Comparison of ENCODE assay signal across 24 cellular contexts in genomic region chr5:157606046-157606445, GRCh38. TPM values are rescaled to one million over a fixed set of nuclear protein-coding genes. Genes with fewer than 3 reads are reported as not detected.
DNase-seq lines count a peak whose midpoint lies in the region; ATAC-seq, FAIRE-seq and TF ChIP-seq lines count a peak whose summit lies in the region.
"Had no signal": no experiment of that assay in that cellular context is flagged by ENCODE, and none has a peak within 500 bp of the region (broad histone marks: within the 10 kb centered on the region; RNA-seq: fewer than 3 reads in every experiment).

No MANE protein-coding gene starts in this region.

- no peaks in the 10 kb centered on the region for H4K20me1 ChIP-seq in keratinocyte (ENCODE audit: control insufficient read depth, extremely low read depth, insufficient read depth, low read length)

- dilution Hi-C loops in keratinocyte (cut with MboI; ENCODE audit: extremely low pct_ligation_motif_present, low sequenced_read_pairs): no loop called here

- H3K4me3 ChIP-seq in keratinocyte (ENCODE audit: control insufficient read depth in 2 of 3, extremely low read depth in 1 of 3, insufficient read depth in 2 of 3, low read depth in 1 of 3, low read length in 3 of 3): no peak overlapping the region
- no peak overlapping the region for H3K4me3 ChIP-seq in CD8-positive, alpha-beta T cell (ENCODE audit: low read depth, low read length)
- H3K4me3 ChIP-seq: upper lobe of right lung had no signal

- no peaks in the 10 kb centered on the region for H3K27me3 Mint-ChIP-seq in activated CD4-positive, alpha-beta T cell treated with anti-CD3 and anti-CD28 coated beads, Interleukin-2, amount 10 ng/mL, durations not matched to agents 24 days and 14 days
- H3K27me3 Mint-ChIP-seq in CD8-positive, alpha-beta T cell (ENCODE audit: low read depth): no peaks in the 10 kb centered on the region
- H3K27me3 Mint-ChIP-seq: naive thymus-derived CD8-positive, alpha-beta T cell had no signal

- H3K4me3 Mint-ChIP-seq in activated CD4-positive, alpha-beta T cell treated with anti-CD3 and anti-CD28 coated beads, Interleukin-2, amount 10 ng/mL, durations not matched to agents 24 days and 14 days: peak overlapping the region; percentile 60
- H3K4me3 Mint-ChIP-seq in CD8-positive, alpha-beta T cell: no peak overlapping the region
- H3K4me3 Mint-ChIP-seq: activated naive CD8-positive, alpha-beta T cell treated with anti-CD3 and anti-CD28 coated beads, Interleukin-2, amount 50 U/mL, for 24 hours; naive thymus-derived CD8-positive, alpha-beta T cell had no signal

- peaks cover 62% of the 10 kb centered on the region for H3K4me1 ChIP-seq in keratinocyte (ENCODE audit: control insufficient read depth, extremely low read depth, insufficient read depth, low read length)
- peaks cover 7% of the 10 kb centered on the region for H3K4me1 ChIP-seq in CD8-positive, alpha-beta T cell (ENCODE audit: insufficient read depth, low read length)
- H3K4me1 ChIP-seq: parathyroid adenoma, upper lobe of right lung had no signal

- peak; percentile 6; the same call in 1 of the 3 replicates for ATAC-seq in SK-N-SH treated with all-trans-retinoic acid at 6 μM for 48 hours
- ATAC-seq in CD8-positive, alpha-beta T cell: no peak
- ATAC-seq: activated naive CD8-positive, alpha-beta T cell treated with anti-CD3 and anti-CD28 coated beads, Interleukin-2, amount 50 U/mL, for 24 hours; naive thymus-derived CD8-positive, alpha-beta T cell; sciatic nerve; upper lobe of right lung had no signal

- CTCF ChIA-PET in CD8-positive, alpha-beta T cell (lab: Charles Lee): no interaction called here

- intact Hi-C loops in activated CD4-positive, alpha-beta T cell treated with anti-CD3 and anti-CD28 coated beads, Interleukin-2, amount 10 ng/mL, durations not matched to agents 24 days and 14 days (cut with micrococcal nuclease): loop anchor here (10.0 kb wide), 2 partner anchors 381 to 431 kb away; no protein-coding TSS in a partner anchor
- intact Hi-C loops in CD8-positive, alpha-beta T cell (cut with DNase I, micrococcal nuclease): loop anchor here in 1 of 2 experiments (10.0 kb wide), 1 partner anchor 49 kb away; the partner anchor contains the start of gene SOX30

- POLR2A ChIA-PET in CD8-positive, alpha-beta T cell (lab: Charles Lee): interaction anchor here (0.7 kb wide), 1 partner anchor 34 kb away, joined by 5 read pairs; no protein-coding TSS in a partner anchor

- no peaks in the 10 kb centered on the region for H3K9me1 ChIP-seq in keratinocyte (ENCODE audit: control insufficient read depth, extremely low read depth, insufficient read depth, low read length)

- no peak for DNase-seq in activated CD4-positive, alpha-beta T cell treated with anti-CD3 and anti-CD28 coated beads, Interleukin-2, amount 10 ng/mL, durations not matched to agents 24 days and 14 days
- DNase-seq in activated CD4-positive, alpha-beta T cell treated with anti-CD3 and anti-CD28 coated beads for 4 hours: no peak
- peak; percentile 61 for DNase-seq in EL
- DNase-seq in keratinocyte (ENCODE audit: low read depth, low spot score): no peak
- DNase-seq in NCI-H2107 treated with DMSO at 0.1 percent for 48 hours (lab: John Stamatoyannopoulos, UW; ENCODE audit: unreplicated experiment): no peak
- DNase-seq in HPDE6-E6E7 (ENCODE audit: extremely low spot score): no peak
- no peak for DNase-seq in CD8-positive, alpha-beta T cell
- DNase-seq: activated CD4-positive, CD25-positive, alpha-beta regulatory T cell treated with anti-CD3 and anti-CD28 coated beads, Interleukin-2, amount 50 U/mL, for 72 hours; activated naive CD8-positive, alpha-beta T cell treated with anti-CD3 and anti-CD28 coated beads, Interleukin-2, amount 50 U/mL, for 24 hours; C1 segment of cervical spinal cord; cortex of kidney; foreskin melanocyte; mesendoderm; naive thymus-derived CD8-positive, alpha-beta T cell; NCI-H1105 treated with DMSO at 0.1 percent for 48 hours; NCI-H2171; SIG-M5; upper lobe of right lung had no signal

- H3K9me3 Mint-ChIP-seq in activated CD4-positive, alpha-beta T cell treated with anti-CD3 and anti-CD28 coated beads, Interleukin-2, amount 10 ng/mL, durations not matched to agents 24 days and 14 days: no peaks in the 10 kb centered on the region
- no peaks in the 10 kb centered on the region for H3K9me3 Mint-ChIP-seq in CD8-positive, alpha-beta T cell
- H3K9me3 Mint-ChIP-seq: naive thymus-derived CD8-positive, alpha-beta T cell had no signal

- peak overlapping the region; percentile 2 for H3K4me2 ChIP-seq in keratinocyte (ENCODE audit: control insufficient read depth, extremely low read depth, insufficient read depth, low read depth, low read length)

- H3K9ac ChIP-seq in keratinocyte (ENCODE audit: control insufficient read depth, extremely low read depth, insufficient read depth, low read length): peak overlapping the region; percentile 62
- H3K9ac ChIP-seq: parathyroid adenoma had no signal

- H3K79me2 ChIP-seq in keratinocyte (ENCODE audit: control insufficient read depth, insufficient read depth, low read length): no peaks in the 10 kb centered on the region
- H3K79me2 ChIP-seq: parathyroid adenoma had no signal

- H3K27ac Mint-ChIP-seq in activated CD4-positive, alpha-beta T cell treated with anti-CD3 and anti-CD28 coated beads, Interleukin-2, amount 10 ng/mL, durations not matched to agents 24 days and 14 days: peak overlapping the region; percentile 83
- H3K27ac Mint-ChIP-seq in CD8-positive, alpha-beta T cell: no peak overlapping the region
- H3K27ac Mint-ChIP-seq: activated naive CD8-positive, alpha-beta T cell treated with anti-CD3 and anti-CD28 coated beads, Interleukin-2, amount 50 U/mL, for 24 hours had no signal

- peaks cover 67% of the 10 kb centered on the region for H3K4me1 Mint-ChIP-seq in activated CD4-positive, alpha-beta T cell treated with anti-CD3 and anti-CD28 coated beads, Interleukin-2, amount 10 ng/mL, durations not matched to agents 24 days and 14 days
- H3K4me1 Mint-ChIP-seq in CD8-positive, alpha-beta T cell (ENCODE audit: low read depth): peaks cover 40% of the 10 kb centered on the region

- H3K9me3 ChIP-seq in keratinocyte (ENCODE audit: control insufficient read depth, low read depth, low read length): no peaks in the 10 kb centered on the region
- H3K9me3 ChIP-seq in CD8-positive, alpha-beta T cell (ENCODE audit: low read length): no peaks in the 10 kb centered on the region
- H3K9me3 ChIP-seq: upper lobe of right lung had no signal

- H3K36me3 Mint-ChIP-seq in activated CD4-positive, alpha-beta T cell treated with anti-CD3 and anti-CD28 coated beads, Interleukin-2, amount 10 ng/mL, durations not matched to agents 24 days and 14 days (ENCODE audit: low read depth): peaks cover 1% of the 10 kb centered on the region
- H3K36me3 Mint-ChIP-seq in CD8-positive, alpha-beta T cell: no peaks in the 10 kb centered on the region
- H3K36me3 Mint-ChIP-seq: naive thymus-derived CD8-positive, alpha-beta T cell had no signal

- peak overlapping the region; percentile 94 for H3K27ac ChIP-seq in keratinocyte (ENCODE audit: control insufficient read depth, insufficient read depth, low read length)
- no peak overlapping the region for H3K27ac ChIP-seq in CD8-positive, alpha-beta T cell (ENCODE audit: low read depth, low read length)
- H3K27ac ChIP-seq: parathyroid adenoma, upper lobe of right lung had no signal

- H3K27me3 ChIP-seq in keratinocyte (ENCODE audit: control insufficient read depth, extremely low read depth, insufficient read depth, low read length): no peaks in the 10 kb centered on the region
- no peaks in the 10 kb centered on the region for H3K27me3 ChIP-seq in CD8-positive, alpha-beta T cell (ENCODE audit: insufficient read depth, low read length)
- H3K27me3 ChIP-seq: upper lobe of right lung had no signal

- no peak for FAIRE-seq in keratinocyte (lab: Jason Lieb, UNC)
- FAIRE-seq: A204.1, GM12891 had no signal

- H3K36me3 ChIP-seq in keratinocyte (ENCODE audit: control insufficient read depth in 2 of 2, extremely low read depth in 1 of 2, insufficient read depth in 2 of 2, low read length in 2 of 2): no peaks in the 10 kb centered on the region
- no peaks in the 10 kb centered on the region for H3K36me3 ChIP-seq in CD8-positive, alpha-beta T cell (ENCODE audit: insufficient read depth, low read length)
- H3K36me3 ChIP-seq: upper lobe of right lung had no signal

- no peak for TF ChIP-seq CTCF in keratinocyte (optimal IDR thresholded peaks at IDR 0.05 in 1 of 3, IDR thresholded peaks at IDR 0.05 in 1 of 3, conservative IDR thresholded peaks at IDR 0.05 in 1 of 3; ENCODE audit: extremely low read depth in 1 of 3, insufficient read depth in 2 of 3, low read length in 3 of 3)
- no peak for TF ChIP-seq CTCF in CD8-positive, alpha-beta T cell (IDR thresholded peaks at IDR 0.05)

- no peak overlapping the region for H2AFZ ChIP-seq in keratinocyte (ENCODE audit: control insufficient read depth, low read length)
- H2AFZ ChIP-seq: parathyroid adenoma had no signal

RNA-seq across cellular contexts. Expression of gene ADAM19, which starts 30.5 kb away (rescaled TPM):
- total RNA-seq in activated CD4-positive, alpha-beta T cell treated with anti-CD3 and anti-CD28 coated beads, Interleukin-2, amount 10 ng/mL, durations not matched to agents 24 days and 14 days: 232 TPM in 2 replicates
- 19.7 to 90.3 TPM (median 22.7 TPM) in 3 replicates for polyA plus RNA-seq in keratinocyte
- polyA plus RNA-seq in keratinocyte (2011; ENCODE audit: low read depth): 0.69 TPM
- 21.5 and 21.6 TPM in 2 replicates for polyA plus RNA-seq in keratinocyte (2011; cell fraction: cytosol; rRNA removed)
- polyA plus RNA-seq in keratinocyte (2011; cell fraction: nucleus; rRNA removed): 75.2 and 76.0 TPM in 2 replicates
- 1.6 and 86.3 TPM in 2 replicates for polyA plus RNA-seq in keratinocyte (2012; ENCODE audit: low replicate concordance)
- 57.3 to 181 TPM (median 60.5 TPM) in 3 replicates for polyA minus RNA-seq in keratinocyte
- polyA minus RNA-seq in keratinocyte (2011; cell fraction: cytosol; rRNA and poly(A)+ RNA removed): 75.0 TPM
- polyA minus RNA-seq in keratinocyte (2011; cell fraction: nucleus; rRNA and poly(A)+ RNA removed): 94.0 and 124 TPM in 2 replicates
- total RNA-seq in CD8-positive, alpha-beta T cell: 1 to 10 TPM; 5.9 to 6.5 TPM

RNA-seq across cellular contexts. Expression of gene SOX30, which starts 46.2 kb away (rescaled TPM):
- total RNA-seq in activated CD4-positive, alpha-beta T cell treated with anti-CD3 and anti-CD28 coated beads, Interleukin-2, amount 10 ng/mL, durations not matched to agents 24 days and 14 days: 0.19 TPM in 1 of 2 replicates, not detected in the other
- 0.03 to 0.06 TPM (median 0.05 TPM) in 3 replicates for polyA plus RNA-seq in keratinocyte
- polyA plus RNA-seq in keratinocyte (2011; ENCODE audit: low read depth): not detected
- 0.04 and 0.09 TPM in 2 replicates for polyA plus RNA-seq in keratinocyte (2011; cell fraction: cytosol; rRNA removed)
- 0.11 and 0.18 TPM in 2 replicates for polyA plus RNA-seq in keratinocyte (2011; cell fraction: nucleus; rRNA removed)
- polyA plus RNA-seq in keratinocyte (2012; ENCODE audit: low replicate concordance): 0.08 and 0.37 TPM in 2 replicates
- polyA minus RNA-seq in keratinocyte: 0.20 TPM in 1 of 3 replicates, not detected in the others
- not detected for polyA minus RNA-seq in keratinocyte (2011; cell fraction: cytosol; rRNA and poly(A)+ RNA removed)
- polyA minus RNA-seq in keratinocyte (2011; cell fraction: nucleus; rRNA and poly(A)+ RNA removed): not detected in 2 replicates
- total RNA-seq in CD8-positive, alpha-beta T cell: not detected
- total RNA-seq: H4 had no signal

Comparison
In these comparisons a context has a peak if more than half of its experiments do, and no peak if none do; other contexts are left out.
1. RNA of gene ADAM19, which starts 30.5 kb away (total RNA-seq): 232 TPM in activated CD4-positive, alpha-beta T cell treated with anti-CD3 and anti-CD28 coated beads, Interleukin-2, amount 10 ng/mL, durations not matched to agents 24 days and 14 days; 5.9 to 6.5 TPM in CD8-positive, alpha-beta T cell; every median in the first group is over 10 times any median in the second.